ENCODE assay signal across 1 cellular context in genomic region chr19:35129724-35130274, GRCh38.
TF ChIP-seq lines count a peak whose summit lies in the region.
"Not testable (repeated sequence)": the region's sequence is repeated elsewhere in the genome, so short reads cannot be mapped to it uniquely, and the experiment has no call there.

No MANE protein-coding gene starts in this region.

TF ChIP-seq in HepG2, 621 proteins besides CTCF, POLR2A, EP300 and RAD21 (continued from another document and continues in another):
- peak; percentile 31; the same call in 1 of the 2 replicates for TF ChIP-seq RCOR2 (CRISPR knock-in tag; IDR thresholded peaks at IDR 0.05)
- peak; percentile 47; the same call in 1 of the 2 replicates for TF ChIP-seq CREM (IDR thresholded peaks at IDR 0.05)
- TF ChIP-seq CREM (CRISPR knock-in tag; IDR thresholded peaks at IDR 0.05); NONO (IDR thresholded peaks at IDR 0.05); SOX13 (IDR thresholded peaks at IDR 0.05); CBX2 (IDR thresholded peaks at IDR 0.05; ENCODE audit: low read depth, low read length): not testable (repeated sequence)
- TF ChIP-seq ZNF280D (CRISPR knock-in tag; IDR thresholded peaks at IDR 0.05): 0 out of 2 replicates have a peak, but pooled peaks have one; percentile 45
- TF ChIP-seq SOX5 (CRISPR knock-in tag; IDR thresholded peaks at IDR 0.05; ENCODE audit: borderline replicate concordance): peak; percentile 29; the same call in 1 of the 2 replicates
- TF ChIP-seq WIZ (CRISPR knock-in tag; IDR thresholded peaks at IDR 0.05): 0 out of 2 replicates have a peak, but pooled peaks have one; percentile 42
- TF ChIP-seq ZNF124 (CRISPR knock-in tag; IDR thresholded peaks at IDR 0.05): 0 out of 2 replicates have a peak, but pooled peaks have one; percentile 24
- TF ChIP-seq ZNF800 (CRISPR knock-in tag; IDR thresholded peaks at IDR 0.05): peak; percentile 53
- peak; percentile 14; the same call in 1 of the 2 replicates for TF ChIP-seq ZNF205 (CRISPR knock-in tag; IDR thresholded peaks at IDR 0.05)
- 0 out of 2 replicates have a peak, but pooled peaks have one; percentile 47 for TF ChIP-seq ZNF552 (CRISPR knock-in tag; IDR thresholded peaks at IDR 0.05; ENCODE audit: borderline replicate concordance)
- TF ChIP-seq ZSCAN31 (CRISPR knock-in tag; IDR thresholded peaks at IDR 0.05; ENCODE audit: low read depth): peak; percentile 38; the same call in 1 of the 2 replicates
- TF ChIP-seq FOXA3 (CRISPR knock-in tag; IDR thresholded peaks at IDR 0.05): peak; percentile 72; the same call in 1 of the 2 replicates
- TF ChIP-seq ZNF792 (CRISPR knock-in tag; IDR thresholded peaks at IDR 0.05): peak; percentile 60; the same call in 1 of the 2 replicates
- peak; percentile 54; the same call in 1 of the 2 replicates for TF ChIP-seq NONO (CRISPR knock-in tag; conservative IDR thresholded peaks at IDR 0.05)
- TF ChIP-seq ESRRA (CRISPR knock-in tag; IDR thresholded peaks at IDR 0.05; ENCODE audit: low read depth): 0 out of 2 replicates have a peak, but pooled peaks have one; percentile 30
- TF ChIP-seq IRF9 (CRISPR knock-in tag; IDR thresholded peaks at IDR 0.05; ENCODE audit: borderline replicate concordance): peak; percentile 57; the same call in 1 of the 2 replicates
- peak; percentile 78; the same call in 1 of the 2 replicates for TF ChIP-seq BRD4 (CRISPR knock-in tag; IDR thresholded peaks at IDR 0.05)
- TF ChIP-seq KLF12 (CRISPR knock-in tag; IDR thresholded peaks at IDR 0.05; ENCODE audit: borderline replicate concordance): 0 out of 2 replicates have a peak, but pooled peaks have one; percentile 4
- peak; percentile 49; the same call in 1 of the 2 replicates for TF ChIP-seq PPARG (CRISPR knock-in tag; conservative IDR thresholded peaks at IDR 0.05)
- TF ChIP-seq HOXA3 (CRISPR knock-in tag; IDR thresholded peaks at IDR 0.05): peak; percentile 73; the same call in 1 of the 2 replicates
- TF ChIP-seq SOX13 (CRISPR knock-in tag; conservative IDR thresholded peaks at IDR 0.05 in 1 of 2, IDR thresholded peaks at IDR 0.05 in 1 of 2): peak in 1 of 2 experiments; percentile 15; a peak in 1 of 4 replicates
- TF ChIP-seq ZMYM3 (CRISPR knock-in tag; IDR thresholded peaks at IDR 0.05): peak; percentile 62; the same call in 1 of the 2 replicates
- peak; percentile 95 for TF ChIP-seq ZNF232 (CRISPR knock-in tag; IDR thresholded peaks at IDR 0.05; ENCODE audit: borderline replicate concordance)
- peak in 1 of 2 experiments; percentile 36; a peak in 2 of 4 replicates for TF ChIP-seq HMGXB4 (CRISPR knock-in tag; IDR thresholded peaks at IDR 0.05; ENCODE audit: borderline replicate concordance in 1 of 2, low read depth in 1 of 2)
- peak; percentile 86 for TF ChIP-seq FOXP4 (CRISPR knock-in tag; IDR thresholded peaks at IDR 0.05)
- TF ChIP-seq ZNF574 (CRISPR knock-in tag; IDR thresholded peaks at IDR 0.05): peak; percentile 63; the same call in 1 of the 2 replicates
- peak; percentile 45; the same call in 1 of the 2 replicates for TF ChIP-seq ZNF557 (CRISPR knock-in tag; IDR thresholded peaks at IDR 0.05)
- TF ChIP-seq CEBPG (CRISPR knock-in tag; IDR thresholded peaks at IDR 0.05): peak; percentile 28; the same call in 1 of the 2 replicates
- TF ChIP-seq ZMYM4 (CRISPR knock-in tag; IDR thresholded peaks at IDR 0.05): peak; percentile 46; the same call in 1 of the 2 replicates
- TF ChIP-seq ISL2 (CRISPR knock-in tag; IDR thresholded peaks at IDR 0.05): 0 out of 2 replicates have a peak, but pooled peaks have one; percentile 37
- peak; percentile 98 for TF ChIP-seq MEF2D (CRISPR knock-in tag; IDR thresholded peaks at IDR 0.05)
- TF ChIP-seq ZBTB7B (CRISPR knock-in tag; IDR thresholded peaks at IDR 0.05): peak; percentile 74
- TF ChIP-seq ZNF652 (CRISPR knock-in tag; IDR thresholded peaks at IDR 0.05; ENCODE audit: borderline replicate concordance, low read depth): peak; percentile 69; the same call in 1 of the 2 replicates
- TF ChIP-seq THAP9 (CRISPR knock-in tag; IDR thresholded peaks at IDR 0.05; ENCODE audit: borderline replicate concordance): peak; percentile 11; the same call in 1 of the 2 replicates
- TF ChIP-seq POLR2G (IDR thresholded peaks at IDR 0.05; ENCODE audit: low read depth, low read length): peak; percentile 60
- TF ChIP-seq GATAD2A (CRISPR knock-in tag; IDR thresholded peaks at IDR 0.05): 0 out of 2 replicates have a peak, but pooled peaks have one; percentile 21
- TF ChIP-seq POLR2AphosphoS5 (IDR thresholded peaks at IDR 0.05; ENCODE audit: low read depth, low read length): peak; percentile 46
- TF ChIP-seq ZBTB43 (CRISPR knock-in tag; conservative IDR thresholded peaks at IDR 0.05): peak; percentile 80
- TF ChIP-seq TCF7 (IDR thresholded peaks at IDR 0.05; ENCODE audit: low read depth): peak; percentile 3; the same call in 1 of the 2 replicates
- peak; percentile 88 for TF ChIP-seq ARNTL (CRISPR knock-in tag; IDR thresholded peaks at IDR 0.05)
- TF ChIP-seq CBX2 (CRISPR knock-in tag; IDR thresholded peaks at IDR 0.05; ENCODE audit: low read depth): peak; percentile 73; the same call in 1 of the 2 replicates
- peak; percentile 93; the same call in 1 of the 2 replicates for TF ChIP-seq ZBTB20 (CRISPR knock-in tag; IDR thresholded peaks at IDR 0.05; ENCODE audit: borderline replicate concordance, low read depth)
- 0 out of 2 replicates have a peak, but pooled peaks have one; percentile 32 for TF ChIP-seq NFKBIZ (CRISPR knock-in tag; IDR thresholded peaks at IDR 0.05)
- TF ChIP-seq ZNF772 (CRISPR knock-in tag; IDR thresholded peaks at IDR 0.05): peak; percentile 54; the same call in 1 of the 2 replicates
- 0 out of 2 replicates have a peak, but pooled peaks have one; percentile 38 for TF ChIP-seq ELF4 (CRISPR knock-in tag; IDR thresholded peaks at IDR 0.05; ENCODE audit: borderline replicate concordance)
